Comparison of ENCODE assay signal across 12 cellular contexts in genomic region chrX:84487365-84488353, GRCh38. TPM values are rescaled to one million over a fixed set of nuclear protein-coding genes. Genes with fewer than 3 reads are reported as not detected.
DNase-seq lines count a peak whose midpoint lies in the region; ATAC-seq, FAIRE-seq and TF ChIP-seq lines count a peak whose summit lies in the region.
"Had no signal": no experiment of that assay in that cellular context is flagged by ENCODE, and none has a peak within 500 bp of the region (broad histone marks: within the 10 kb centered on the region; RNA-seq: fewer than 3 reads in every experiment).

No MANE protein-coding gene starts in this region.

- TF ChIP-seq CTCF in activated B cell treated with CpG ODN at 0.5 μM for 24 hours (IDR thresholded peaks at IDR 0.05) (no peak), D721Med (IDR thresholded peaks at IDR 0.05; ENCODE audit: insufficient read depth, missing control alignments) (no peak), left lung (IDR thresholded peaks at IDR 0.05) (no peak)

- H3K27me3 ChIP-seq in left lung: no peaks in the 10 kb centered on the region
- H3K27me3 ChIP-seq: pancreas had no signal

- H3K4me3 ChIP-seq in left lung: no peak overlapping the region
- H3K4me3 ChIP-seq: pancreas had no signal

- H3K27me3 Mint-ChIP-seq in activated B cell treated with CpG ODN at 0.5 μM for 24 hours: no peaks in the 10 kb centered on the region

- no peaks in the 10 kb centered on the region for H3K9me3 Mint-ChIP-seq in activated B cell treated with CpG ODN at 0.5 μM for 24 hours

- H3K4me1 Mint-ChIP-seq in activated B cell treated with CpG ODN at 0.5 μM for 24 hours: peaks cover 10% of the 10 kb centered on the region

- H3K27ac Mint-ChIP-seq in activated B cell treated with CpG ODN at 0.5 μM for 24 hours: no peak overlapping the region

- no peaks in the 10 kb centered on the region for H3K4me1 ChIP-seq in left lung
- H3K4me1 ChIP-seq: pancreas had no signal

- no peaks in the 10 kb centered on the region for H3K36me3 Mint-ChIP-seq in activated B cell treated with CpG ODN at 0.5 μM for 24 hours (ENCODE audit: low read depth)

- H3K27ac ChIP-seq in left lung: no peak overlapping the region
- H3K27ac ChIP-seq: pancreas had no signal

- intact Hi-C loops in activated B cell treated with CpG ODN at 0.5 μM for 24 hours (cut with micrococcal nuclease): no loop called here
- intact Hi-C loops in left lung (cut with DNase I): no loop called here

- ATAC-seq in GM18867 (IDR thresholded peaks at IDR 0.05; ENCODE audit: unreplicated experiment) (peak; percentile 100), GM21526 (IDR thresholded peaks at IDR 0.05; ENCODE audit: low FRiP score, unreplicated experiment) (peak; percentile 100), HG03108 (IDR thresholded peaks at IDR 0.05; ENCODE audit: unreplicated experiment) (peak; percentile 99), activated B cell treated with CpG ODN at 0.5 μM for 24 hours (ENCODE audit: low read depth) (peak; percentile 28), left lung (no peak)

- H3K36me3 ChIP-seq in left lung: no peaks in the 10 kb centered on the region
- H3K36me3 ChIP-seq: pancreas had no signal

- POLR2A ChIA-PET in activated B cell treated with CpG ODN at 0.5 μM for 24 hours (lab: Charles Lee): interaction anchor here (0.6 kb wide), 1 partner anchor 1255 kb away, joined by 6 read pairs; no protein-coding TSS in a partner anchor

- H3K9me3 ChIP-seq in left lung: peaks cover 0 to 3% of the 10 kb centered on the region in 2 donors
- H3K9me3 ChIP-seq: pancreas had no signal

- peak overlapping the region; percentile 41 for H3K4me3 Mint-ChIP-seq in activated B cell treated with CpG ODN at 0.5 μM for 24 hours

- FAIRE-seq in D721Med (lab: Jason Lieb, UNC): no peak

- DNase-seq in activated B cell treated with CpG ODN at 0.5 μM for 24 hours (no peak), NCI-H2107 (lab: John Stamatoyannopoulos, UW) (no peak), D721Med (ENCODE audit: insufficient read length, low spot score) (no peak), left lung (no peak)
- no peak for DNase-seq in activated T-cell treated with anti-CD3 and anti-CD28 coated beads, Interleukin-2, amount 50 U/mL, for 48 hours
- DNase-seq: amniotic stem cell, DMS79, NCI-H1694, pancreas had no signal

- CTCF ChIA-PET in activated B cell treated with CpG ODN at 0.5 μM for 24 hours (lab: Charles Lee): no interaction called here

RNA-seq across cellular contexts. Expression of gene HDX, which starts 14.6 kb away (rescaled TPM):
- total RNA-seq in activated B cell treated with CpG ODN at 0.5 μM for 24 hours: 2.5 and 2.9 TPM in 2 replicates
- 1 to 10 TPM; 4.4 to 5.5 TPM for total RNA-seq in left lung
